In the genomic region with DNA sequence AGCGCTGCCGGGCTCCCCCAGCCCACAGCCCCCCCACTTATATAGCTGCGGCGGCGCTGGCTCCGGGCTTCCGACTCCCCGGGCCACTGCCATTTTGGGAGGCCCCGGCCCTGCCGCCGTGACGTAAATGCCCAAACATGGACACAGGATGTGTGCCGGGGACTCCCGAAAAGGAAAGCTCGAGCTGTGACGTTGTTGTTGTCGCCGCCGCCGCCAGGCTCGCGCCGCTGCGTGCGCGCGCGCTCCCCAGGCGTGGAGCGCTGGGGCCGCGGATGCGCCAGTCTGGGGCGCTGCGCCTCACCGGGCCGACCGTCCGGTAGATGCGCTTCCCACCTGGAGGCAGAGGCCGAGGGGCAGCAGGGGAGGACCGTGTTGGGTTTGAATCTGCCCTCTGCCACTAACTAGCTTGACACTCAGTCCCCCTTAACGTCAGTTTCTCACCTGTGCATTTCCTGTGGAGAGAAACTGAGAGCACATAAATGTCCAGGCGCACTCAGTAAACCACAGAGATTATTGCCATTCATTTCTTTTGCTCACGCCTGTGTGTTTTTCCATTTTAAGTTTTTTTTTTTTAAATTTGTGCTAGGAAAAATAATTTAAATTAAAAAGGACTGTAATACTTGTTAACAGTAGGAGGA, we compare ENCODE assay signal across 9 cellular contexts. TPM values are rescaled to one million over a fixed set of nuclear protein-coding genes. Genes with fewer than 3 reads are reported as not detected.
DNase-seq lines count a peak whose midpoint lies in the region; ATAC-seq, FAIRE-seq and TF ChIP-seq lines count a peak whose summit lies in the region.
"Had no signal": no experiment of that assay in that cellular context is flagged by ENCODE, and none has a peak within 500 bp of the region (broad histone marks: within the 10 kb centered on the region; RNA-seq: fewer than 3 reads in every experiment).

A gene (minus strand): TSS at position 15 of the 638 bp plus-strand sequence. CDS start 231 bp downstream, outside the sequence.

- H3K79me2 ChIP-seq in ACC112 (ENCODE audit: control insufficient read depth, insufficient read depth, low read length, unreplicated experiment): no peaks in the 10 kb centered on the region
- no peaks in the 10 kb centered on the region for H3K79me2 ChIP-seq in HepG2 (ENCODE audit: insufficient read depth, low read length)

- peak within 1 kb of the TSS; percentile 63 for H3K4me3 ChIP-seq in ACC112 (ENCODE audit: low read depth, low read length)
- peak within 1 kb of the TSS; percentile 42 to 66 (median 59) for H3K4me3 ChIP-seq in HepG2 (replicated peaks in 1 of 3; ENCODE audit: insufficient read depth in 1 of 3, low read depth in 2 of 3, low read length in 3 of 3)

- in situ Hi-C loops in HepG2 (cut with HindIII; ENCODE audit: extremely low pct_ligation_motif_present, low pct_unique_long_range_greater_than_20kb): no loop called here

- POLR2A ChIA-PET in HepG2 (lab: Yijun Ruan, JAX): interaction anchor here (1.5 kb wide), 1 partner anchor 81 kb away, joined by 3 read pairs; no protein-coding TSS in a partner anchor

- BruUV-seq in HepG2 (replicated peaks; lab: Mats Ljungman, UMichigan): no TSS peak

- H2AFZ ChIP-seq in ACC112 (ENCODE audit: low read length, unreplicated experiment) (no peak within 1 kb of the TSS), HepG2 (ENCODE audit: low read length) (no peak within 1 kb of the TSS)

- H3K4me3 Mint-ChIP-seq in chondrocyte (ENCODE audit: unreplicated experiment): peak within 1 kb of the TSS; percentile 60

- no peak for TF ChIP-seq POLR2A in HepG2 (IDR thresholded peaks at IDR 0.05; ENCODE audit: insufficient read depth in 1 of 2, low read depth in 2 of 2, low read length in 2 of 2)

- H3K9me3 Mint-ChIP-seq in chondrocyte (ENCODE audit: low read depth): no peaks in the 10 kb centered on the region

- H3K36me3 Mint-ChIP-seq in chondrocyte (ENCODE audit: low read depth): no peaks in the 10 kb centered on the region

- H3K27ac Mint-ChIP-seq in chondrocyte (ENCODE audit: unreplicated experiment): no peak within 1 kb of the TSS

- H3K4me1 Mint-ChIP-seq in chondrocyte (ENCODE audit: low read depth): peaks cover 6% of the 10 kb centered on the region

- H3K27me3 Mint-ChIP-seq in chondrocyte (ENCODE audit: low read depth): peaks cover 75% of the 10 kb centered on the region

- no peak within 1 kb of the TSS for H3K27ac ChIP-seq in ACC112 (ENCODE audit: low read depth, low read length)
- no peak within 1 kb of the TSS for H3K27ac ChIP-seq in HepG2 (ENCODE audit: extremely low read length, insufficient read depth, low read length)

- TF ChIP-seq CTCF in chondrocyte (IDR thresholded peaks at IDR 0.05): no peak
- peak; percentile 18; the same call in 1 of the 2 replicates for TF ChIP-seq CTCF in HepG2 (CRISPR knock-in tag; IDR thresholded peaks at IDR 0.05)

- H3K9me3 ChIP-seq in HepG2 (ENCODE audit: low read length): no peaks in the 10 kb centered on the region

- 26% methylated on average over 4 of the region's 45 CpGs for whole genome bisulfite sequencing in HepG2 (ENCODE audit: low lambda C conversion rate)

- H3K4me1 ChIP-seq in ACC112 (ENCODE audit: control insufficient read depth, insufficient read depth, low read length, unreplicated experiment) (peaks cover 5% of the 10 kb centered on the region), HepG2 (ENCODE audit: insufficient read depth, low read length) (peaks cover 8% of the 10 kb centered on the region; the same call in 1 of the 2 replicates)

- TF ChIP-seq RAD21 in HepG2 (CRISPR knock-in tag; IDR thresholded peaks at IDR 0.05): no peak

- H3K27me3 ChIP-seq in ACC112 (ENCODE audit: insufficient read depth, low read length) (peaks cover 98% of the 10 kb centered on the region), HepG2 (ENCODE audit: control insufficient read depth in 1 of 2, insufficient read depth in 2 of 2, low read length in 2 of 2) (peaks cover 9 to 63% of the 10 kb centered on the region in 2 experiments; a peak in 4 of 5 replicates)

- peak within 1 kb of the TSS; percentile 86 for H3K4me2 ChIP-seq in HepG2 (ENCODE audit: low read depth, low read length)

- ATAC-seq in GM19043 (IDR thresholded peaks at IDR 0.05; ENCODE audit: low read depth, unreplicated experiment) (peak; percentile 87), HG03280 (IDR thresholded peaks at IDR 0.05; ENCODE audit: unreplicated experiment) (peak; percentile 92), HepG2 (peak; percentile 67)

- CTCF ChIA-PET in HepG2 (lab: Yijun Ruan, JAX; ENCODE audit: low intra/inter-chr PET ratio, low total read pairs): no interaction called here

- intact Hi-C loops in HepG2 (cut with micrococcal nuclease; ENCODE audit: unreplicated experiment): no loop called here

- H4K20me1 ChIP-seq in HepG2 (ENCODE audit: insufficient read depth, low read length): peaks cover 2% of the 10 kb centered on the region; the same call in 1 of the 2 replicates

- DNase-seq in NCI-H446 (lab: John Stamatoyannopoulos, UW) (peak; percentile 33 to 82), chondrocyte (ENCODE audit: low spot score) (no peak), HepG2 (ENCODE audit: low spot score) (peak; percentile 70)
- peak; percentile 87 to 89 for DNase-seq in activated CD4-positive, alpha-beta T cell treated with anti-CD3 and anti-CD28 coated beads for 4 hours
- DNase-seq in stimulated activated CD4-positive, alpha-beta T cell treated with anti-CD3 and anti-CD28 coated beads, TNF-alpha, amount 100 ng/mL, for 24 hours (ENCODE audit: low read depth in 3 of 3): peak; percentile 79 to 87 (median 82)
- DNase-seq: DND-41 had no signal

- no peak within 1 kb of the TSS for H3K9ac ChIP-seq in HepG2 (ENCODE audit: insufficient read depth, low read depth, low read length)

- no peak for FAIRE-seq in HepG2 (lab: Jason Lieb, UNC)

- TF ChIP-seq EP300 in HepG2 (IDR thresholded peaks at IDR 0.05; ENCODE audit: low read depth in 2 of 2, low read length in 2 of 2) (no peak), HepG2 (CRISPR knock-in tag; IDR thresholded peaks at IDR 0.05; ENCODE audit: borderline replicate concordance) (no peak)

- H3K36me3 ChIP-seq in ACC112 (ENCODE audit: insufficient read depth, low read length) (no peaks in the 10 kb centered on the region), HepG2 (replicated peaks in 1 of 2; ENCODE audit: control insufficient read depth in 1 of 2, insufficient read depth in 2 of 2, low read length in 2 of 2) (no peaks in the 10 kb centered on the region)

TF ChIP-seq in HepG2, 621 proteins besides CTCF, POLR2A, EP300 and RAD21 (continues in another document):
- TF ChIP-seq KDM6A (CRISPR knock-in tag; IDR thresholded peaks at IDR 0.05; ENCODE audit: low read depth) (no peak), MED13 (CRISPR knock-in tag; IDR thresholded peaks at IDR 0.05) (no peak), PRMT3 (CRISPR knock-in tag; IDR thresholded peaks at IDR 0.05; ENCODE audit: borderline replicate concordance, low read depth) (no peak), ZNF430 (CRISPR knock-in tag; IDR thresholded peaks at IDR 0.05) (no peak), ZFX (CRISPR knock-in tag; IDR thresholded peaks at IDR 0.05; ENCODE audit: low read depth) (peak; percentile 11; the same call in 1 of the 2 replicates), AGO2 (optimal IDR thresholded peaks at IDR 0.05; ENCODE audit: low read depth, low read length) (no peak), ERF (CRISPR knock-in tag; IDR thresholded peaks at IDR 0.05) (no peak), FOSL2 (CRISPR knock-in tag; IDR thresholded peaks at IDR 0.05) (no peak)
- TF ChIP-seq, protein P1, sequence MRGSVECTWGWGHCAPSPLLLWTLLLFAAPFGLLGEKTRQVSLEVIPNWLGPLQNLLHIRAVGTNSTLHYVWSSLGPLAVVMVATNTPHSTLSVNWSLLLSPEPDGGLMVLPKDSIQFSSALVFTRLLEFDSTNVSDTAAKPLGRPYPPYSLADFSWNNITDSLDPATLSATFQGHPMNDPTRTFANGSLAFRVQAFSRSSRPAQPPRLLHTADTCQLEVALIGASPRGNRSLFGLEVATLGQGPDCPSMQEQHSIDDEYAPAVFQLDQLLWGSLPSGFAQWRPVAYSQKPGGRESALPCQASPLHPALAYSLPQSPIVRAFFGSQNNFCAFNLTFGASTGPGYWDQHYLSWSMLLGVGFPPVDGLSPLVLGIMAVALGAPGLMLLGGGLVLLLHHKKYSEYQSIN (CRISPR knock-in tag; IDR thresholded peaks at IDR 0.05; ENCODE audit: borderline replicate concordance): no peak

RNA-seq across cellular contexts. Expression of the gene that starts here (rescaled TPM):
- total RNA-seq in chondrocyte (not detected in 3 replicates), HepG2 (2016; rRNA removed; fragmentation: Illumina TruSeq; extraction: Trizol) (not detected in 2 replicates)
- total RNA-seq in HepG2 (2016; cell fraction: cytosol; rRNA removed; fragmentation: Illumina TruSeq; extraction: Trizol; ENCODE audit: low read depth): not detected in 2 replicates
- total RNA-seq in HepG2 (2016; cell fraction: insoluble cytoplasmic fraction; rRNA removed; fragmentation: Illumina TruSeq; extraction: Trizol): 0.06 TPM in 1 of 2 replicates, not detected in the other
- not detected in 2 replicates for total RNA-seq in HepG2 (2016; cell fraction: membrane; rRNA removed; fragmentation: Illumina TruSeq; extraction: Trizol)
- total RNA-seq in HepG2 (2016; cell fraction: nucleus; rRNA removed; fragmentation: Illumina TruSeq; extraction: Trizol): not detected in 2 replicates
- not detected in 2 replicates for polyA plus RNA-seq in HepG2 (2011; rRNA removed)
- polyA plus RNA-seq in HepG2 (2011; cell fraction: cytosol; rRNA removed): 0.03 TPM in 1 of 2 replicates, not detected in the other
- polyA plus RNA-seq in HepG2 (2011; cell fraction: nucleus; rRNA removed): 0.07 TPM in 1 of 2 replicates, not detected in the other
- not detected in 2 replicates for polyA plus RNA-seq in HepG2 (2012)
- not detected in 2 replicates for polyA plus RNA-seq in HepG2 (2016; cell fraction: cytosol; fragmentation: Illumina TruSeq; extraction: Trizol; ENCODE audit: low read depth)
- polyA plus RNA-seq in HepG2 (2016; cell fraction: insoluble cytoplasmic fraction; fragmentation: Illumina TruSeq; extraction: Trizol; ENCODE audit: low read depth): not detected in 2 replicates
- not detected in 2 replicates for polyA plus RNA-seq in HepG2 (2016; cell fraction: membrane; fragmentation: Illumina TruSeq; extraction: Trizol; ENCODE audit: low read depth)
- polyA plus RNA-seq in HepG2 (2016; cell fraction: nucleus; fragmentation: Illumina TruSeq; extraction: Trizol; ENCODE audit: insufficient read depth, low read depth): not detected in 2 replicates
- polyA minus RNA-seq in HepG2 (2011; rRNA and poly(A)+ RNA removed; ENCODE audit: low replicate concordance): not detected in 2 replicates
- polyA minus RNA-seq in HepG2 (2011; cell fraction: cytosol; rRNA and poly(A)+ RNA removed): not detected in 2 replicates
- polyA minus RNA-seq in HepG2 (2011; cell fraction: nucleus; rRNA and poly(A)+ RNA removed): 0.25 TPM in 1 of 2 replicates, not detected in the other

Comparison
In these comparisons a context has a peak if more than half of its experiments do, and no peak if none do; other contexts are left out.
1. Peak in DNase-seq, ATAC-seq, H3K4me3 ChIP-seq and H3K4me2 ChIP-seq in HepG2; RNA of the gene not detected or under 1 TPM.